Comparison of ENCODE assay signal across 8 cellular contexts in the genomic region with DNA sequence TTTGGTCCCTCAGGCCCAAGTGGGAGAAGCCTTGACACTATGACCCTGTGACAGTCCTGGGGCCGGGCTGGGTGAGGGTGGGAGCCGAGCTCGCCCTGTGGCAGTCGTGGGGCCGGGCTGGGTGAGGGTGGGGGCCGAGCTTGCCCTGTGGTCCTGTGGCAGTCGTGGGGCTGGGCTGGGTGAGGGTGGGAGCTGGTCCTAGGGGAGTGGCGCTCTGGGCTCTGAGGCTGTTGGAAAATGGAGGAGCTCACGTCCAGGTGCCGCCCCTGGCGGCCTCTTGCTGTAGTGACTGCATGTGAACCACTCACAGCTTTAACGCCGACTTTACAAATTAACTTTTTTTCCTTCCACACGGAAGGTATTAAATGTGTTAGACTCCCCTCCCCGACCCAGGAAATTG.
A peak's percentile ranks its signal among the peaks of the same experiment; 100 is the strongest.
DNase-seq lines count a peak whose midpoint lies in the region; ATAC-seq and TF ChIP-seq lines count a peak whose summit lies in the region.

No MANE protein-coding gene starts in this region.

- ATAC-seq in heart left ventricle (peak in 3 of 4 donors; percentile 42 to 65 (median 46)), GM19395 (IDR thresholded peaks at IDR 0.05; ENCODE audit: unreplicated experiment) (no peak)

- peak; percentile 16 to 55 (median 41) for TF ChIP-seq CTCF in heart left ventricle (IDR thresholded peaks at IDR 0.05)

- no peaks in the 10 kb centered on the region for H3K36me3 Mint-ChIP-seq in activated CD4-positive, alpha-beta T cell treated with anti-CD3 and anti-CD28 coated beads, Interleukin-2, amount 10 ng/mL, durations not matched to agents 24 days and 14 days (ENCODE audit: low read depth)

- no peak overlapping the region for H3K4me3 Mint-ChIP-seq in activated CD4-positive, alpha-beta T cell treated with anti-CD3 and anti-CD28 coated beads, Interleukin-2, amount 10 ng/mL, durations not matched to agents 24 days and 14 days

- no peaks in the 10 kb centered on the region for H3K9me3 Mint-ChIP-seq in activated CD4-positive, alpha-beta T cell treated with anti-CD3 and anti-CD28 coated beads, Interleukin-2, amount 10 ng/mL, durations not matched to agents 24 days and 14 days

- DNase-seq in Caki2 (ENCODE audit: low read depth) (peak; percentile 14), HEK293T (ENCODE audit: extremely low spot score) (peak; percentile 73), heart left ventricle (no peak), NCI-H2029 (lab: John Stamatoyannopoulos, UW) (no peak), activated gamma-delta T cell (lab: John Stamatoyannopoulos, UW) (no peak)
- peak; percentile 65 for DNase-seq in activated CD4-positive, alpha-beta T cell treated with anti-CD3 and anti-CD28 coated beads, Interleukin-2, amount 10 ng/mL, durations not matched to agents 24 days and 14 days
- peak; percentile 51 for DNase-seq in stimulated activated CD4-positive, alpha-beta T cell treated with anti-CD3 and anti-CD28 coated beads, Interleukin-12 subunit alpha, Interleukin-12 subunit beta, amount 100 ng/mL, for 4 hours

- H3K27ac Mint-ChIP-seq in activated CD4-positive, alpha-beta T cell treated with anti-CD3 and anti-CD28 coated beads, Interleukin-2, amount 10 ng/mL, durations not matched to agents 24 days and 14 days: no peak overlapping the region

- H3K27me3 Mint-ChIP-seq in activated CD4-positive, alpha-beta T cell treated with anti-CD3 and anti-CD28 coated beads, Interleukin-2, amount 10 ng/mL, durations not matched to agents 24 days and 14 days: peaks cover 15% of the 10 kb centered on the region

- no peak overlapping the region for H3K4me3 ChIP-seq in heart left ventricle

- WGBS in heart left ventricle, 4 donors: 11 to 23% (median 22%) methylated on average over 9 to 15 of the region's 15 CpGs

- intact Hi-C loops in activated CD4-positive, alpha-beta T cell treated with anti-CD3 and anti-CD28 coated beads, Interleukin-2, amount 10 ng/mL, durations not matched to agents 24 days and 14 days (cut with micrococcal nuclease): no loop called here
- intact Hi-C loops in heart left ventricle (cut with DNase I): no loop called here

- H3K4me1 Mint-ChIP-seq in activated CD4-positive, alpha-beta T cell treated with anti-CD3 and anti-CD28 coated beads, Interleukin-2, amount 10 ng/mL, durations not matched to agents 24 days and 14 days: no peaks in the 10 kb centered on the region

- no peaks in the 10 kb centered on the region for H3K36me3 ChIP-seq in heart left ventricle

- H3K9me3 ChIP-seq in heart left ventricle: no peaks in the 10 kb centered on the region

- no peak overlapping the region for H3K27ac ChIP-seq in heart left ventricle

- H3K27me3 ChIP-seq in heart left ventricle: peaks cover 0 to 41% (median 0%) of the 10 kb centered on the region in 9 donors

- no peaks in the 10 kb centered on the region for H3K4me1 ChIP-seq in heart left ventricle

- in situ Hi-C loops in Caki2 (cut with HindIII; ENCODE audit: low pct_unique_long_range_greater_than_20kb, low sequenced_read_pairs): no loop called here

- CTCF ChIA-PET in HEK293T (lab: Yijun Ruan, JAX): interaction anchor here (0.7 to 2.1 kb wide), 10 partner anchors 9 to 368 kb away, joined by 3 to 14 read pairs (median 4); a partner anchor contains a TSS

- no peak for TF ChIP-seq POLR2A in heart left ventricle (IDR thresholded peaks at IDR 0.05)

- POLR2A ChIA-PET in HEK293T (lab: Yijun Ruan, JAX): interaction anchor here (1.1 kb wide), 1 partner anchor 257 kb away, joined by 3 read pairs; no protein-coding TSS in a partner anchor

TF ChIP-seq in HEK293T, 16 proteins besides CTCF, POLR2A, EP300 and RAD21:
- no peak for TF ChIP-seq FOXK2 (IDR thresholded peaks at IDR 0.05)
- no peak for TF ChIP-seq L3MBTL2 (conservative IDR thresholded peaks at IDR 0.05)
TF ChIP-seq in HEK293T: peak in this region for 0.

Comparison
In these comparisons a context has a peak if more than half of its experiments do, and no peak if none do; other contexts are left out.
1. DNase-seq: peak in Caki2 (single experiment), HEK293T (single experiment), activated CD4-positive, alpha-beta T cell treated with anti-CD3 and anti-CD28 coated beads, Interleukin-2, amount 10 ng/mL, durations not matched to agents 24 days and 14 days (single experiment) and stimulated activated CD4-positive, alpha-beta T cell treated with anti-CD3 and anti-CD28 coated beads, Interleukin-12 subunit alpha, Interleukin-12 subunit beta, amount 100 ng/mL, for 4 hours (single experiment); none in heart left ventricle (0 of 5), NCI-H2029 (single experiment) and activated gamma-delta T cell (single experiment).